8 cellular contexts compared by ENCODE assay signal in genomic region chr2:97748397-97748796, GRCh38. TPM values are rescaled to one million over a fixed set of nuclear protein-coding genes. Genes with fewer than 3 reads are reported as not detected.
A peak's percentile ranks its signal among the peaks of the same experiment; 100 is the strongest.
DNase-seq lines count a peak whose midpoint lies in the region; ATAC-seq and TF ChIP-seq lines count a peak whose summit lies in the region.

No MANE protein-coding gene starts in this region.

- no peaks in the 10 kb centered on the region for H3K27me3 Mint-ChIP-seq in WTC11 (ENCODE audit: low read depth)
- no peaks in the 10 kb centered on the region for H3K27me3 Mint-ChIP-seq in dendritic cell treated with granulocyte-macrophage colony-stimulating factor and Interleukin-4, amounts not matched to agents 40 ng/mL and 50 ng/mL, for 4 days

- H3K79me2 ChIP-seq in DOHH2 (ENCODE audit: control insufficient read depth, low read length) (no peaks in the 10 kb centered on the region), trophoblast cell (ENCODE audit: control insufficient read depth, insufficient read depth, low read length, poor library complexity) (no peaks in the 10 kb centered on the region)

- H3K9me3 ChIP-seq in DOHH2 (ENCODE audit: control insufficient read depth, insufficient read depth, low read length): no peaks in the 10 kb centered on the region
- H3K9me3 ChIP-seq in trophoblast cell (ENCODE audit: insufficient read depth, low read depth, low read length): no peaks in the 10 kb centered on the region

- DNase-seq in KBM-7 (peak; percentile 91), WTC11 (ENCODE audit: low spot score) (peak; percentile 85), trophoblast cell (peak; percentile 70 to 80), NOMO-1 treated with dmso at 0.1 percent for 144 hours (lab: John Stamatoyannopoulos, UW; ENCODE audit: unreplicated experiment) (no peak)

- CTCF ChIA-PET in WTC11 (lab: Charles Lee): interaction anchor here (0.6 to 4.9 kb wide), 20 partner anchors 8 to 637 kb away, joined by 3 to 67 read pairs (median 5); partner anchors contain the start of genes ACTR1B and ZAP70

- no peaks in the 10 kb centered on the region; the same call in 1 of the 2 replicates for H3K9me3 Mint-ChIP-seq in WTC11
- H3K9me3 Mint-ChIP-seq in dendritic cell treated with granulocyte-macrophage colony-stimulating factor and Interleukin-4, amounts not matched to agents 40 ng/mL and 50 ng/mL, for 4 days: peaks cover 14% of the 10 kb centered on the region

- no peak overlapping the region for H3K14ac ChIP-seq in trophoblast cell (ENCODE audit: low read length)

- intact Hi-C loops in dendritic cell treated with granulocyte-macrophage colony-stimulating factor and Interleukin-4, amounts not matched to agents 40 ng/mL and 50 ng/mL, for 4 days (cut with micrococcal nuclease): no loop called here

- no peaks in the 10 kb centered on the region for H3K9me2 ChIP-seq in DOHH2 (replicated peaks; ENCODE audit: control insufficient read depth, low read length)

- no peak overlapping the region for H3K18ac ChIP-seq in trophoblast cell (ENCODE audit: low read length)

- H3K27me3 ChIP-seq in DOHH2 (ENCODE audit: control insufficient read depth, low read length) (no peaks in the 10 kb centered on the region), trophoblast cell (ENCODE audit: insufficient read depth, low read length) (no peaks in the 10 kb centered on the region)

- peaks cover 4% of the 10 kb centered on the region; the same call in 1 of the 2 replicates for H3F3A ChIP-seq in DOHH2 (ENCODE audit: control insufficient read depth, insufficient read depth)

- no peak overlapping the region for H2BK12ac ChIP-seq in trophoblast cell (ENCODE audit: low read length)

- H3K4me2 ChIP-seq in DOHH2 (ENCODE audit: low read length) (peak overlapping the region; percentile 91), trophoblast cell (ENCODE audit: low read length) (no peak overlapping the region)

- no CpG with 5 or more reads among the region's 10 CpGs for WGBS in trophoblast cell (ENCODE audit: extremely low coverage, insufficient coverage, insufficient read length)

- no peak overlapping the region for H3K27ac Mint-ChIP-seq in WTC11
- peak overlapping the region; percentile 73 for H3K27ac Mint-ChIP-seq in dendritic cell treated with granulocyte-macrophage colony-stimulating factor and Interleukin-4, amounts not matched to agents 40 ng/mL and 50 ng/mL, for 4 days

- H3K9ac ChIP-seq in trophoblast cell (ENCODE audit: low read length): no peak overlapping the region

- no peak overlapping the region for H4K8ac ChIP-seq in trophoblast cell (ENCODE audit: low read depth, low read length)

- H3K36me3 ChIP-seq in DOHH2 (ENCODE audit: control insufficient read depth, low read length) (peaks cover 9% of the 10 kb centered on the region), trophoblast cell (ENCODE audit: control insufficient read depth in 1 of 2, insufficient read depth in 2 of 2, low read length in 2 of 2) (no peaks in the 10 kb centered on the region)

- H3K36me3 Mint-ChIP-seq in WTC11: no peaks in the 10 kb centered on the region
- H3K36me3 Mint-ChIP-seq in dendritic cell treated with granulocyte-macrophage colony-stimulating factor and Interleukin-4, amounts not matched to agents 40 ng/mL and 50 ng/mL, for 4 days (ENCODE audit: low read depth): peaks cover 76% of the 10 kb centered on the region

- H3K4me3 Mint-ChIP-seq in WTC11: no peak overlapping the region
- H3K4me3 Mint-ChIP-seq in dendritic cell treated with granulocyte-macrophage colony-stimulating factor and Interleukin-4, amounts not matched to agents 40 ng/mL and 50 ng/mL, for 4 days: peak overlapping the region; percentile 39

- peaks cover 3% of the 10 kb centered on the region for H3K79me1 ChIP-seq in trophoblast cell (ENCODE audit: low read length)

- no peak overlapping the region for H2AK5ac ChIP-seq in trophoblast cell (ENCODE audit: low read length)

- peak; percentile 91 for TF ChIP-seq CTCF in DOHH2 (IDR thresholded peaks at IDR 0.05; ENCODE audit: low read depth, low read length, poor library complexity, severe bottlenecking)
- peak; percentile 35 for TF ChIP-seq CTCF in WTC11 (IDR thresholded peaks at IDR 0.05)

- peak; percentile 95 for ATAC-seq in WTC11
- no peak for ATAC-seq in HG03469 (IDR thresholded peaks at IDR 0.05; ENCODE audit: unreplicated experiment)
- ATAC-seq in GM18511 (IDR thresholded peaks at IDR 0.05; ENCODE audit: unreplicated experiment): no peak

- peaks cover 34% of the 10 kb centered on the region for H3K4me1 Mint-ChIP-seq in WTC11
- peaks cover 15% of the 10 kb centered on the region for H3K4me1 Mint-ChIP-seq in dendritic cell treated with granulocyte-macrophage colony-stimulating factor and Interleukin-4, amounts not matched to agents 40 ng/mL and 50 ng/mL, for 4 days (ENCODE audit: low read depth)

- H3K27ac ChIP-seq in DOHH2 (ENCODE audit: low read depth, low read length) (peak overlapping the region; percentile 86), trophoblast cell (ENCODE audit: low read depth, low read length) (no peak overlapping the region)

- no peak overlapping the region for H2BK5ac ChIP-seq in trophoblast cell (ENCODE audit: low read depth, low read length, poor library complexity)

- H3K23ac ChIP-seq in trophoblast cell (ENCODE audit: low read length): no peak overlapping the region

- no peak overlapping the region for H2BK120ac ChIP-seq in trophoblast cell (ENCODE audit: insufficient read depth, low read length, poor library complexity)

- H3K4me3 ChIP-seq in DOHH2 (ENCODE audit: low read length): peak overlapping the region; percentile 70
- H3K4me3 ChIP-seq in trophoblast cell (ENCODE audit: low read depth, low read length): no peak overlapping the region

- POLR2A ChIA-PET in WTC11 (lab: Charles Lee): interaction anchor here (0.7 kb wide), 3 partner anchors 64 to 1222 kb away, joined by 3 to 4 read pairs (median 4); partner anchors contain the start of gene ACTR1B

- peaks cover 32% of the 10 kb centered on the region for H3K4me1 ChIP-seq in DOHH2 (ENCODE audit: control insufficient read depth, low read length)
- peaks cover 0 to 5% of the 10 kb centered on the region in 2 experiments for H3K4me1 ChIP-seq in trophoblast cell (ENCODE audit: control insufficient read depth in 1 of 2, insufficient read depth in 2 of 2, low read length in 2 of 2)

- H2AFZ ChIP-seq in trophoblast cell (ENCODE audit: insufficient read depth, low read length, poor library complexity): no peak overlapping the region

- no peaks in the 10 kb centered on the region for H4K20me1 ChIP-seq in DOHH2 (ENCODE audit: control insufficient read depth, insufficient read depth, low read depth, low read length)

- H4K12ac ChIP-seq in trophoblast cell (ENCODE audit: low read depth, low read length): no peak overlapping the region

- in situ Hi-C loops in KBM-7 (cut with MboI; ENCODE audit: low pct_unique_long_range_greater_than_20kb, low sequenced_read_pairs): no loop called here

- H3K4ac ChIP-seq in trophoblast cell (ENCODE audit: low read depth, low read length): no peak overlapping the region

- H4K91ac ChIP-seq in trophoblast cell (ENCODE audit: low read depth, low read length): no peak overlapping the region

TF ChIP-seq in WTC11, 78 proteins besides CTCF, POLR2A, EP300 and RAD21:
- TF ChIP-seq ZNF232 (CRISPR knock-in tag; IDR thresholded peaks at IDR 0.05): no peak
- TF ChIP-seq ZNF423 (CRISPR knock-in tag; IDR thresholded peaks at IDR 0.05): no peak
- no peak for TF ChIP-seq ATF6 (CRISPR knock-in tag; IDR thresholded peaks at IDR 0.05)
- TF ChIP-seq ZNF317 (CRISPR knock-in tag; IDR thresholded peaks at IDR 0.05; ENCODE audit: borderline replicate concordance, low read depth): no peak
- TF ChIP-seq RORB (CRISPR knock-in tag; IDR thresholded peaks at IDR 0.05): no peak
- no peak for TF ChIP-seq GABPB1 (CRISPR knock-in tag; IDR thresholded peaks at IDR 0.05)
- no peak for TF ChIP-seq TP53 (CRISPR knock-in tag; IDR thresholded peaks at IDR 0.05)
- no peak for TF ChIP-seq NR1H2 (CRISPR knock-in tag; IDR thresholded peaks at IDR 0.05)
TF ChIP-seq in WTC11: peak in this region for 0.

RNA-seq across cellular contexts. Expression of gene ZAP70, which starts 35.0 kb away (rescaled TPM):
- 0.61 to 0.73 TPM (median 0.64 TPM) in 3 replicates for total RNA-seq in WTC11 (2021)
- 3.2 and 3.3 TPM in 2 replicates for polyA plus RNA-seq in trophoblast cell (2013)
